In the genomic region with DNA sequence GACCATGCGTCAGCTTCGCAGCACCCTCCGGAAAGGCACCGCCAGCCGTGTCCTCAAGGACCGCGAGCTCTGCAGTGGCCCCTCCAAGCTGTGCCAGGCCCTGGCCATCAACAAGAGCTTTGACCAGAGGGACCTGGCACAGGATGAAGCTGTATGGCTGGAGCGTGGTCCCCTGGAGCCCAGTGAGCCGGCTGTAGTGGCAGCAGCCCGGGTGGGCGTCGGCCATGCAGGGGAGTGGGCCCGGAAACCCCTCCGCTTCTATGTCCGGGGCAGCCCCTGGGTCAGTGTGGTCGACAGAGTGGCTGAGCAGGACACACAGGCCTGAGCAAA, we compare ENCODE assay signal across 12 cellular contexts. TPM values are rescaled to one million over a fixed set of nuclear protein-coding genes. Genes with fewer than 3 reads are reported as not detected.
DNase-seq lines count a peak whose midpoint lies in the region; ATAC-seq lines count a peak whose summit lies in the region.
"Had no signal": no experiment of that assay in that cellular context is flagged by ENCODE, and none has a peak within 500 bp of the region (broad histone marks: within the 10 kb centered on the region; RNA-seq: fewer than 3 reads in every experiment).

No MANE protein-coding gene starts in this region.

- no peaks in the 10 kb centered on the region for H3K9me3 ChIP-seq in aorta (ENCODE audit: control insufficient read depth, low read length)
- H3K9me3 ChIP-seq: prostate gland had no signal

- peaks cover 0 to 6% of the 10 kb centered on the region in 2 donors for H3K36me3 ChIP-seq in aorta (ENCODE audit: control insufficient read depth in 1 of 2, insufficient read depth in 2 of 2, low read length in 1 of 2)

- peak overlapping the region; percentile 90 for H3K27ac Mint-ChIP-seq in stimulated activated naive CD8-positive, alpha-beta T cell treated with anti-CD3 and anti-CD28 coated beads, Interleukin-15, Interleukin-2, amounts not matched to agents 100 ng/mL and 50 ng/mL, for 24 hours

- no peaks in the 10 kb centered on the region for H3K9me3 Mint-ChIP-seq in stimulated activated naive CD8-positive, alpha-beta T cell treated with anti-CD3 and anti-CD28 coated beads, Interleukin-15, Interleukin-2, amounts not matched to agents 100 ng/mL and 50 ng/mL, for 24 hours
- H3K9me3 Mint-ChIP-seq: memory B cell had no signal

- WGBS in aorta, 2 donors = 57 to 69% methylated on average over 16 of the region's 16 CpGs

- ATAC-seq in stimulated activated naive CD8-positive, alpha-beta T cell treated with anti-CD3 and anti-CD28 coated beads, Interleukin-15, Interleukin-2, amounts not matched to agents 100 U/mL and 50 U/mL, for 24 hours = no peak
- ATAC-seq in aorta (ENCODE audit: low FRiP score) (no peak), HG02885 (IDR thresholded peaks at IDR 0.05; ENCODE audit: poor library complexity, unreplicated experiment) (no peak), GM21390 (IDR thresholded peaks at IDR 0.05; ENCODE audit: unreplicated experiment) (no peak)

- H3K27ac ChIP-seq in caudate nucleus (ENCODE audit: low read depth, low read length) (peak overlapping the region; percentile 79), aorta (ENCODE audit: low read depth in 1 of 2, low read length in 2 of 2) (peak overlapping the region; percentile 20 to 65)
- H3K27ac ChIP-seq: prostate gland, SK-N-MC had no signal

- H3K4me3 ChIP-seq in aorta (ENCODE audit: low read length in 2 of 2) = no peak overlapping the region
- H3K4me3 ChIP-seq: prostate gland, SK-N-MC had no signal

- H3K4me1 Mint-ChIP-seq in stimulated activated naive CD8-positive, alpha-beta T cell treated with anti-CD3 and anti-CD28 coated beads, Interleukin-15, Interleukin-2, amounts not matched to agents 100 ng/mL and 50 ng/mL, for 24 hours (ENCODE audit: low read depth) = peaks cover 36% of the 10 kb centered on the region

- H3K4me3 Mint-ChIP-seq in stimulated activated naive CD8-positive, alpha-beta T cell treated with anti-CD3 and anti-CD28 coated beads, Interleukin-15, Interleukin-2, amounts not matched to agents 100 ng/mL and 50 ng/mL, for 24 hours = no peak overlapping the region

- no peaks in the 10 kb centered on the region for H3K27me3 Mint-ChIP-seq in stimulated activated naive CD8-positive, alpha-beta T cell treated with anti-CD3 and anti-CD28 coated beads, Interleukin-15, Interleukin-2, amounts not matched to agents 100 ng/mL and 50 ng/mL, for 24 hours
- H3K27me3 Mint-ChIP-seq: memory B cell had no signal

- intact Hi-C loops in posterior vena cava (cut with DNase I) (no loop called here), aorta (cut with DNase I) (no loop called here)

- H3K27me3 ChIP-seq in aorta (ENCODE audit: control insufficient read depth in 1 of 2, insufficient read depth in 2 of 2, low read length in 1 of 2) = no peaks in the 10 kb centered on the region

- peaks cover 27% of the 10 kb centered on the region for H3K36me3 Mint-ChIP-seq in stimulated activated naive CD8-positive, alpha-beta T cell treated with anti-CD3 and anti-CD28 coated beads, Interleukin-15, Interleukin-2, amounts not matched to agents 100 ng/mL and 50 ng/mL, for 24 hours (ENCODE audit: low read depth)

- no peaks in the 10 kb centered on the region for H3K4me1 ChIP-seq in aorta (ENCODE audit: control insufficient read depth in 1 of 2, insufficient read depth in 2 of 2, low read length in 2 of 2)
- H3K4me1 ChIP-seq: prostate gland had no signal

- DNase-seq in stimulated activated naive CD8-positive, alpha-beta T cell treated with anti-CD3 and anti-CD28 coated beads, Interleukin-15, Interleukin-2, amounts not matched to agents 100 U/mL and 50 U/mL, for 24 hours = no peak
- no peak for DNase-seq in caudate nucleus (lab: John Stamatoyannopoulos, UW)
- DNase-seq in posterior vena cava (ENCODE audit: low spot score) = peak; percentile 77
- peak in 1 of 2 donors; percentile 56 for DNase-seq in aorta
- DNase-seq in GOT3 (lab: John Stamatoyannopoulos, UW) = no peak
- DNase-seq: activated gamma-delta T cell had no signal

RNA-seq across cellular contexts. Expression of a gene that starts 7.4 kb away (rescaled TPM):
- total RNA-seq in posterior vena cava (10 to 100 TPM; 42.2 to 45.6 TPM), aorta (10 to 100 TPM; 56.2 to 59.5 TPM)
- 100 to 1,000 TPM in 1 of 2 donors, 10 to 100 TPM in 1; 88.7 to 213 TPM for polyA plus RNA-seq in aorta

RNA-seq across cellular contexts. Expression of a gene that starts 13.0 kb away (rescaled TPM):
- total RNA-seq in posterior vena cava (10 to 100 TPM; 39.5 to 39.7 TPM), aorta (10 to 100 TPM; 79.2 to 91.0 TPM)
- polyA plus RNA-seq in aorta = 100 to 1,000 TPM in 1 of 2 donors, 10 to 100 TPM in 1; 23.7 to 215 TPM

RNA-seq across cellular contexts. Expression of a gene that starts 31.8 kb away (rescaled TPM):
- total RNA-seq in posterior vena cava = 10 to 100 TPM; 11.2 to 11.6 TPM
- 10 to 100 TPM; 10.7 to 11.1 TPM for total RNA-seq in aorta
- 10 to 100 TPM; 18.5 to 32.2 TPM for polyA plus RNA-seq in aorta

RNA-seq across cellular contexts. Expression of a gene that starts 32.0 kb away (rescaled TPM):
- total RNA-seq in posterior vena cava (1 to 10 TPM; 7.4 to 7.9 TPM), aorta (1 to 10 TPM; 6.0 to 6.1 TPM)
- polyA plus RNA-seq in aorta = 10 to 100 TPM in 1 of 2 donors, 1 to 10 TPM in 1; 8.5 to 10.9 TPM

RNA-seq across cellular contexts. Expression of a gene that starts 53.1 kb away (rescaled TPM):
- total RNA-seq in posterior vena cava (10 to 100 TPM; 13.2 to 22.1 TPM), aorta (10 to 100 TPM; 13.4 to 29.0 TPM)
- polyA plus RNA-seq in aorta = 10 to 100 TPM in 1 of 2 donors, 1 to 10 TPM in 1; 5.8 to 16.3 TPM
